16 cellular contexts compared by ENCODE assay signal in genomic region chr13:99694251-99694650, GRCh38.
DNase-seq lines count a peak whose midpoint lies in the region; TF ChIP-seq lines count a peak whose summit lies in the region.
"Had no signal": no experiment of that assay in that cellular context is flagged by ENCODE, and none has a peak within 500 bp of the region (broad histone marks: within the 10 kb centered on the region; RNA-seq: fewer than 3 reads in every experiment).

No MANE protein-coding gene starts in this region.

- CTCF ChIA-PET in HEK293 (lab: Yijun Ruan, JAX), result no interaction called here

- TF ChIP-seq CTCF in HEK293 (tag by site-specific recombination; IDR thresholded peaks at IDR 0.05), result no peak
- TF ChIP-seq CTCF in endodermal cell (conservative IDR thresholded peaks at IDR 0.05), result no peak
- no peak for TF ChIP-seq CTCF in prostate gland (IDR thresholded peaks at IDR 0.05)
- no peak for TF ChIP-seq CTCF in nephron progenitor cell (IDR thresholded peaks at IDR 0.05)
- no peak for TF ChIP-seq CTCF in mesothelial cell of epicardium (IDR thresholded peaks at IDR 0.05; ENCODE audit: unreplicated experiment)

- TF ChIP-seq POLR2A in prostate gland (IDR thresholded peaks at IDR 0.05), result no peak

- in situ Hi-C loops in G401 (cut with HindIII; ENCODE audit: low sequenced_read_pairs), result no loop called here

- H3K27me3 Mint-ChIP-seq in endodermal cell (ENCODE audit: insufficient read depth), result peaks cover 35% of the 10 kb centered on the region
- peaks cover 5% of the 10 kb centered on the region for H3K27me3 Mint-ChIP-seq in nephron progenitor cell (ENCODE audit: low read depth, poor library complexity)
- H3K27me3 Mint-ChIP-seq in mesothelial cell of epicardium (ENCODE audit: low read depth), result peaks cover 60% of the 10 kb centered on the region
- H3K27me3 Mint-ChIP-seq: CD4-positive, alpha-beta memory T cell had no signal

- H3K9me3 Mint-ChIP-seq in endodermal cell (no peaks in the 10 kb centered on the region), nephron progenitor cell (no peaks in the 10 kb centered on the region), mesothelial cell of epicardium (no peaks in the 10 kb centered on the region)
- H3K9me3 Mint-ChIP-seq: CD4-positive, alpha-beta memory T cell had no signal

- no peak overlapping the region for H3K9ac ChIP-seq in endodermal cell (ENCODE audit: extremely low read depth, low read length, poor library complexity, severe bottlenecking)
- H3K9ac ChIP-seq: BLaER1 had no signal

- H3K36me3 ChIP-seq in HEK293 (ENCODE audit: control insufficient read depth in 2 of 2, insufficient read depth in 1 of 2, low read length in 2 of 2) (no peaks in the 10 kb centered on the region), endodermal cell (ENCODE audit: control insufficient read depth, insufficient read depth, low read length) (no peaks in the 10 kb centered on the region), prostate gland (no peaks in the 10 kb centered on the region)
- H3K36me3 ChIP-seq: BLaER1, HAP-1 had no signal

- WGBS in endodermal cell (ENCODE audit: insufficient coverage in 1 of 2, insufficient read length in 1 of 2), 2 experiments, result 77 to 86% methylated on average over 8 of the region's 8 CpGs
- WGBS in prostate gland, result 71% methylated on average over 8 of the region's 8 CpGs

- H3K4me3 Mint-ChIP-seq in endodermal cell, result no peak overlapping the region
- no peak overlapping the region for H3K4me3 Mint-ChIP-seq in nephron progenitor cell
- H3K4me3 Mint-ChIP-seq in mesothelial cell of epicardium, result no peak overlapping the region
- H3K4me3 Mint-ChIP-seq: CD4-positive, alpha-beta memory T cell had no signal

- H3K4me1 Mint-ChIP-seq in endodermal cell (peaks cover 51% of the 10 kb centered on the region), nephron progenitor cell (peaks cover 54% of the 10 kb centered on the region), mesothelial cell of epicardium (peaks cover 4% of the 10 kb centered on the region)

- no peak overlapping the region for H3K4me3 ChIP-seq in HEK293 (ENCODE audit: low read depth, low read length)
- H3K4me3 ChIP-seq in endodermal cell (ENCODE audit: low read length), result no peak overlapping the region
- H3K4me3 ChIP-seq in prostate gland, result no peak overlapping the region
- H3K4me3 ChIP-seq: BLaER1, HAP-1 had no signal

- H3K4me1 ChIP-seq in HEK293 (ENCODE audit: control insufficient read depth, insufficient read depth, low read length), result no peaks in the 10 kb centered on the region
- H3K4me1 ChIP-seq in endodermal cell (ENCODE audit: control insufficient read depth, insufficient read depth, low read length), result peaks cover 12% of the 10 kb centered on the region
- no peaks in the 10 kb centered on the region for H3K4me1 ChIP-seq in prostate gland (replicated peaks)

- H3K27ac ChIP-seq in HEK293 (ENCODE audit: extremely low read depth, low read depth, low read length) (no peak overlapping the region), endodermal cell (ENCODE audit: low read depth, low read length) (peak overlapping the region; percentile 44), prostate gland (no peak overlapping the region)
- H3K27ac ChIP-seq: BLaER1 had no signal

- H3K27ac Mint-ChIP-seq in endodermal cell, result no peak overlapping the region
- H3K27ac Mint-ChIP-seq in nephron progenitor cell, result no peak overlapping the region
- H3K27ac Mint-ChIP-seq in mesothelial cell of epicardium, result no peak overlapping the region

- DNase-seq in G401 (ENCODE audit: low spot score) (peak; percentile 82), NCI-H524 treated with DMSO at 0.1 percent for 48 hours (lab: John Stamatoyannopoulos, UW) (peak; percentile 51), endodermal cell (no peak), prostate gland (ENCODE audit: low spot score) (no peak), nephron progenitor cell (no peak), DMS79 treated with DMSO at 0.1 percent for 48 hours (lab: John Stamatoyannopoulos, UW) (no peak), mesothelial cell of epicardium (ENCODE audit: low spot score in 2 of 2, unreplicated experiment in 2 of 2) (no peak)
- DNase-seq: CD4-positive, alpha-beta memory T cell; DMS53; MM.1S; NCI-H1092; NCI-H187; NCI-H2107 had no signal

- H3K9me3 ChIP-seq in HEK293 (ENCODE audit: control insufficient read depth, insufficient read depth, low read depth, low read length) (no peaks in the 10 kb centered on the region), endodermal cell (ENCODE audit: control insufficient read depth, low read length) (no peaks in the 10 kb centered on the region), prostate gland (no peaks in the 10 kb centered on the region)
- H3K9me3 ChIP-seq: BLaER1, HAP-1 had no signal

- intact Hi-C loops in prostate gland (cut with DNase I), result no loop called here

- no peaks in the 10 kb centered on the region for H3K27me3 ChIP-seq in endodermal cell (ENCODE audit: control insufficient read depth, insufficient read depth, low read length, poor library complexity, severe bottlenecking)
- no peaks in the 10 kb centered on the region for H3K27me3 ChIP-seq in prostate gland (replicated peaks; ENCODE audit: insufficient read depth)
- H3K27me3 ChIP-seq: BLaER1 had no signal

- POLR2A ChIA-PET in HEK293 (lab: Yijun Ruan, JAX), result no interaction called here

- H3K36me3 Mint-ChIP-seq in endodermal cell (ENCODE audit: low read depth) (no peaks in the 10 kb centered on the region), nephron progenitor cell (ENCODE audit: low read depth) (no peaks in the 10 kb centered on the region), mesothelial cell of epicardium (no peaks in the 10 kb centered on the region)

TF ChIP-seq in HEK293, 187 proteins besides CTCF, POLR2A, EP300 and RAD21:
- TF ChIP-seq ZNF596 (tag by site-specific recombination; IDR thresholded peaks at IDR 0.05) (no peak), ZBTB8A (tag by site-specific recombination; IDR thresholded peaks at IDR 0.05) (no peak), ZNF223 (tag by site-specific recombination; IDR thresholded peaks at IDR 0.05) (0 out of 2 replicates have a peak, but pooled peaks have one; percentile 4)

Comparison
In these comparisons a context has a peak if more than half of its experiments do, and no peak if none do; other contexts are left out.
1. DNase-seq: peak in G401 (single experiment) and NCI-H524 treated with DMSO at 0.1 percent for 48 hours (single experiment); none in endodermal cell (single experiment), prostate gland (single experiment), nephron progenitor cell (single experiment), DMS79 treated with DMSO at 0.1 percent for 48 hours (single experiment) and mesothelial cell of epicardium (0 of 2).